8 cellular contexts compared by ENCODE assay signal in the genomic region with DNA sequence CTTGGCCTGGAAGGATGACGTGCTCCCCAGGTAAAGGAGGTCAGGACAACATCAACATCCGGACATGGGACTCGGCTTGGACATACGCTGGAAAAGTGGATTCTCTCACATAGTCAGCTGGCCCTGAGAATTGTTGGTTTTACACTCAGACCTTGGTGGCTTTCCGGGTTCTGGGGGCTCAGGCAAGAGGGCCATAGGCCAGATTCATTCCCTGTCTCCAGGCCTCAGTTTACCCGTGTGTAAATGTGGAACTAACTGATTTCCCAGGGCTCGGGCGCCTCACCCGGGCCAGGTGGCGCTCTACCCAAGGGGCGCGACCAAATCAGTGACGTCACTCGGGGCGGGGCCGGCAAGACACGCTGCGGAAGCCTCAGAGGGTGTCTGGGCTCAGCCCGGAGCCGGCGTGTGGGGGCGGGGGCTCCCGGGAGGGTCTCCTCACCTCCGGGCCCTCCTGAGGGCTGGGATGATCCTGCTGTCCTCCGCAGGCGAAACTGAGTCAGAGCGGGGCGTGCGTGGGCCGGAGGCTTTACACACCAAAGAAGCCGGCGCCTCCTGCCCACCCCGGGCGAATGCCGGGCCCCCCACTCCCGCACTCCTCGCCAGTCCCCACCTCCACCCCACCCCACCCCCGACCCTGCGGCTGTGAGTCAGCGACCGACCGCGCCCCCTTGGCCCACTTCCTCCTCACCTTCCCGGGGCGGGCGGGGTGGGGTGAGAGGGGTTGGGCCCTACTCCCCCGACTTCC. TPM values are rescaled to one million over a fixed set of nuclear protein-coding genes. Genes with fewer than 3 reads are reported as not detected.
DNase-seq lines count a peak whose midpoint lies in the region; ATAC-seq, FAIRE-seq and TF ChIP-seq lines count a peak whose summit lies in the region.

No MANE protein-coding gene starts in this region.

- peak; percentile 51 for ATAC-seq in HG03442 (IDR thresholded peaks at IDR 0.05; ENCODE audit: unreplicated experiment)
- ATAC-seq in left lobe of liver, result peak; percentile 84

- peak overlapping the region; percentile 50 for H3K27ac ChIP-seq in cingulate gyrus (ENCODE audit: low read depth, low read length)

- POLR2A ChIA-PET in BJ (lab: Charles Lee), result no interaction called here

- CTCF ChIA-PET in BJ (lab: Yijun Ruan, JAX), result interaction anchor here (0.9 to 2.2 kb wide), 2 partner anchors 9 to 136 kb away, joined by 4 to 11 read pairs; a partner anchor contains a TSS

- H3K36me3 ChIP-seq in BJ (ENCODE audit: control insufficient read depth, insufficient read depth, low read length), result no peaks in the 10 kb centered on the region

- peak; percentile 72 for TF ChIP-seq CTCF in BJ (IDR thresholded peaks at IDR 0.05; ENCODE audit: insufficient read depth, low read depth, low read length)

- FAIRE-seq in GM19239 (lab: Jason Lieb, UNC), result peak; percentile 77

- peak overlapping the region; percentile 59 for H3K4me3 ChIP-seq in BJ (ENCODE audit: low read depth, low read length)

- H3K27me3 ChIP-seq in BJ (ENCODE audit: control insufficient read depth, insufficient read depth, low read length), result no peaks in the 10 kb centered on the region

- DNase-seq in BJ (ENCODE audit: low read depth) (no peak), GM19239 (ENCODE audit: insufficient read length, low spot score) (peak; percentile 76), NCI-H460 (ENCODE audit: extremely low read depth, low read depth) (peak; percentile 87), left lobe of liver (ENCODE audit: low spot score) (peak; percentile 97)
- peak; percentile 99 to 100 for DNase-seq in activated CD4-positive, alpha-beta T cell treated with anti-CD3 and anti-CD28 coated beads for 4 hours
- DNase-seq in stimulated activated CD4-positive, alpha-beta T cell treated with anti-CD3 and anti-CD28 coated beads, Interleukin-2, amount 100 ng/mL, for 24 hours, result peak; percentile 99 to 100

RNA-seq across cellular contexts. Expression of a gene that starts 0.9 kb away (rescaled TPM):
- polyA plus RNA-seq in BJ (2011; rRNA removed), result 110 and 117 TPM in 2 replicates
- polyA minus RNA-seq in BJ (2011; rRNA and poly(A)+ RNA removed), result 119 and 157 TPM in 2 replicates
- total RNA-seq in NCI-H460 (2014; rRNA removed; shearing (Covaris generic)), result 45.4 and 50.3 TPM in 2 replicates
- polyA plus RNA-seq in NCI-H460 (2014; cell fraction: nucleus; rRNA removed), result 44.4 and 44.5 TPM in 2 replicates
- total RNA-seq in left lobe of liver, result 21.7 TPM

RNA-seq across cellular contexts. Expression of a gene that starts 8.2 kb away (rescaled TPM):
- 1.0 and 1.2 TPM in 2 replicates for polyA plus RNA-seq in BJ (2011; rRNA removed)
- 0.66 TPM in 1 of 2 replicates, not detected in the other for polyA minus RNA-seq in BJ (2011; rRNA and poly(A)+ RNA removed)
- total RNA-seq in NCI-H460 (2014; rRNA removed; shearing (Covaris generic)), result 1.6 and 2.0 TPM in 2 replicates
- polyA plus RNA-seq in NCI-H460 (2014; cell fraction: nucleus; rRNA removed), result 1.6 and 3.0 TPM in 2 replicates
- 0.86 TPM for total RNA-seq in left lobe of liver

RNA-seq across cellular contexts. Expression of a gene that starts 9.6 kb away (rescaled TPM):
- polyA plus RNA-seq in BJ (2011; rRNA removed), result 27.3 and 42.3 TPM in 2 replicates
- 19.1 and 27.1 TPM in 2 replicates for polyA minus RNA-seq in BJ (2011; rRNA and poly(A)+ RNA removed)
- total RNA-seq in NCI-H460 (2014; rRNA removed; shearing (Covaris generic)), result 0.79 and 1.6 TPM in 2 replicates
- 1.6 TPM in 1 of 2 replicates, not detected in the other for polyA plus RNA-seq in NCI-H460 (2014; cell fraction: nucleus; rRNA removed)
- 3.0 TPM for total RNA-seq in left lobe of liver

RNA-seq across cellular contexts. Expression of a gene that starts 38.6 kb away (rescaled TPM):
- 2.6 and 4.5 TPM in 2 replicates for polyA plus RNA-seq in BJ (2011; rRNA removed)
- polyA minus RNA-seq in BJ (2011; rRNA and poly(A)+ RNA removed), result 10.1 and 15.8 TPM in 2 replicates
- total RNA-seq in NCI-H460 (2014; rRNA removed; shearing (Covaris generic)), result 1.7 and 1.9 TPM in 2 replicates
- 0.08 and 0.13 TPM in 2 replicates for polyA plus RNA-seq in NCI-H460 (2014; cell fraction: nucleus; rRNA removed)
- total RNA-seq in left lobe of liver, result 0.35 TPM
